ENCODE assay signal across 1 cellular context in the genomic region with DNA sequence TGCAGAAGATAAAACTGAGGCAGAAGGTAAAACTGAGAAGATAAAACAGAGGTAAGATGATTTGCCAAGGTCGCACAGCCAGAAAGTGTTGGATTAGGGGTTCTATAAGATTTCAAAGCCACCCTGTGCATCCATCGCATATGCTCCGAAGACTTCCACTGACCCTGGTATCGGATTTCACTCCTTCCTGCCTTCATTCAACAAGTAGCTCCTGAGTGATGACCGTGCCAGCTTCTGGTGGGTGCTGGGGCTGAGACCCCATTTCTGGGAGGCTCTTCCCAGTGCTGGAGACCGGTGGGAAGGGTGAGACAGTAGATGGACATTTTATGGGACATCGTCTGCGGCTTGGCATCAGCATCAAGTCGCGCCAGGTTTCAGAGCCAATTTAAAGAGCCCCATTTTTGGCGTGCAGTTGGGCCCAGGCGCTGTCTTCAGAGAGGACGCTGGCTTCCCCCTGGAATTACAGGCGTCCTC.
TF ChIP-seq lines count a peak whose summit lies in the region.

No MANE protein-coding gene starts in this region.

TF ChIP-seq in HCT116, 20 proteins besides CTCF, POLR2A, EP300 and RAD21 (continued from another document):
- TF ChIP-seq REST (IDR thresholded peaks at IDR 0.05; ENCODE audit: low read depth) (no peak), SP1 (IDR thresholded peaks at IDR 0.05; ENCODE audit: low read depth) (no peak), EZH2 (IDR thresholded peaks at IDR 0.05) (no peak), YY1 (IDR thresholded peaks at IDR 0.05; ENCODE audit: extremely low read depth, insufficient replicate concordance, low read depth, low read length) (no peak)
